Comparison of ENCODE assay signal across 8 cellular contexts in genomic region chr6:31079656-31080261, GRCh38. TPM values are rescaled to one million over a fixed set of nuclear protein-coding genes. Genes with fewer than 3 reads are reported as not detected.
A peak's percentile ranks its signal among the peaks of the same experiment; 100 is the strongest.
DNase-seq lines count a peak whose midpoint lies in the region; ATAC-seq and TF ChIP-seq lines count a peak whose summit lies in the region.

No MANE protein-coding gene starts in this region.

- no peaks in the 10 kb centered on the region for H3K79me2 ChIP-seq in Karpas-422 (ENCODE audit: low read length)

- TF ChIP-seq CTCF in fibroblast of the aortic adventitia (IDR thresholded peaks at IDR 0.05; ENCODE audit: insufficient read depth, low read length) (peak; percentile 89), testis (IDR thresholded peaks at IDR 0.05) (peak; percentile 37 to 77 (median 58))

- peaks cover 22% of the 10 kb centered on the region for H3K4me1 ChIP-seq in Karpas-422 (ENCODE audit: low read length)
- peaks cover 5% of the 10 kb centered on the region for H3K4me1 ChIP-seq in testis

- intact Hi-C loops in testis (cut with DNase I; ENCODE audit: low total_unique reads): no loop called here

- no peak overlapping the region for H3K9ac ChIP-seq in Karpas-422 (ENCODE audit: low read length)

- H3K9me3 ChIP-seq in Karpas-422 (ENCODE audit: low read length): no peaks in the 10 kb centered on the region
- no peaks in the 10 kb centered on the region for H3K9me3 ChIP-seq in testis

- WGBS in testis, 2 donors: 13 to 15% methylated on average over 22 of the region's 22 CpGs

- H3K4me2 ChIP-seq in Karpas-422 (ENCODE audit: low read depth, low read length, poor library complexity, severe bottlenecking): no peak overlapping the region

- H3K9me2 ChIP-seq in Karpas-422 (replicated peaks; ENCODE audit: insufficient read depth, low read length): no peaks in the 10 kb centered on the region

- H3K27ac ChIP-seq in Karpas-422 (ENCODE audit: low read length) (no peak overlapping the region), testis (no peak overlapping the region)

- H3K27me3 ChIP-seq in Karpas-422 (ENCODE audit: low read length): no peaks in the 10 kb centered on the region
- no peaks in the 10 kb centered on the region for H3K27me3 ChIP-seq in testis

- H3K4me3 ChIP-seq in Karpas-422 (ENCODE audit: low read length) (no peak overlapping the region), fibroblast of the aortic adventitia (ENCODE audit: low read depth, low read length) (peak overlapping the region; percentile 13), testis (no peak overlapping the region)

- DNase-seq in COLO668 (lab: John Stamatoyannopoulos, UW; ENCODE audit: unreplicated experiment): peak; percentile 33
- peak; percentile 83 for DNase-seq in Karpas-422
- DNase-seq in SHP77 (lab: John Stamatoyannopoulos, UW): peak; percentile 49 to 69
- DNase-seq in activated T-helper 9 cell treated with anti-CD3 and anti-CD28 coated beads, Interleukin-2, amount 50 U/mL, for 16 hours (ENCODE audit: low read depth): peak; percentile 33
- peak; percentile 75 for DNase-seq in fibroblast of the aortic adventitia (ENCODE audit: low read depth)
- peak; percentile 45 for DNase-seq in occipital lobe (lab: John Stamatoyannopoulos, UW)
- peak; percentile 82 for DNase-seq in testis

- no peak for ATAC-seq in GM19455 (IDR thresholded peaks at IDR 0.05; ENCODE audit: unreplicated experiment)

- no peaks in the 10 kb centered on the region for H3K36me3 ChIP-seq in Karpas-422 (ENCODE audit: insufficient read depth, low read length)
- H3K36me3 ChIP-seq in testis (ENCODE audit: low read depth, missing control alignments): no peaks in the 10 kb centered on the region

- TF ChIP-seq POLR2A in testis (IDR thresholded peaks at IDR 0.05): no peak

- H4K20me1 ChIP-seq in Karpas-422 (ENCODE audit: insufficient read depth, low read depth, low read length): no peaks in the 10 kb centered on the region

- no peak overlapping the region for H2AFZ ChIP-seq in Karpas-422 (ENCODE audit: low read length)

RNA-seq across cellular contexts. Expression of gene C6orf15, which starts 32.6 kb away (rescaled TPM):
- not detected in 2 replicates for total RNA-seq in Karpas-422 (2014; rRNA removed; shearing (Covaris generic); ENCODE audit: low replicate concordance)
- total RNA-seq in fibroblast of the aortic adventitia (ENCODE audit: low replicate concordance): not detected in 2 replicates
- not detected for total RNA-seq in occipital lobe
- not detected for total RNA-seq in testis
- polyA plus RNA-seq in testis (ENCODE audit: insufficient read depth, low read depth, low replicate concordance): not detected

RNA-seq across cellular contexts. Expression of gene PSORS1C1, which starts 34.8 kb away (rescaled TPM):
- total RNA-seq in Karpas-422 (2014; rRNA removed; shearing (Covaris generic); ENCODE audit: low replicate concordance): not detected in 2 replicates
- total RNA-seq in fibroblast of the aortic adventitia (ENCODE audit: low replicate concordance) (1.2 and 7.0 TPM in 2 replicates), occipital lobe (not detected), testis (10 to 100 TPM; 28.0 to 32.7 TPM)
- polyA plus RNA-seq in testis (ENCODE audit: insufficient read depth, low read depth, low replicate concordance): 126 TPM

RNA-seq across cellular contexts. Expression of gene CDSN, which starts 40.5 kb away (rescaled TPM):
- not detected in 2 replicates for total RNA-seq in Karpas-422 (2014; rRNA removed; shearing (Covaris generic); ENCODE audit: low replicate concordance)
- not detected in 2 replicates for total RNA-seq in fibroblast of the aortic adventitia (ENCODE audit: low replicate concordance)
- total RNA-seq in occipital lobe: not detected
- under 1 TPM in 1 of 2 donors, not detected in 1; 0.06 TPM for total RNA-seq in testis
- 0.32 TPM for polyA plus RNA-seq in testis (ENCODE audit: insufficient read depth, low read depth, low replicate concordance)

RNA-seq across cellular contexts. Expression of gene PSORS1C2, which starts 59.1 kb away (rescaled TPM):
- not detected in 2 replicates for total RNA-seq in Karpas-422 (2014; rRNA removed; shearing (Covaris generic); ENCODE audit: low replicate concordance)
- total RNA-seq in fibroblast of the aortic adventitia (ENCODE audit: low replicate concordance) (not detected in 2 replicates), occipital lobe (not detected), testis (not detected)
- not detected for polyA plus RNA-seq in testis (ENCODE audit: insufficient read depth, low read depth, low replicate concordance)

Comparison
In these comparisons a context has a peak if more than half of its experiments do, and no peak if none do; other contexts are left out.
1. DNase-seq: peak in every context shown above with its lines; median percentile 83 in Karpas-422; 82 in testis; 75 in fibroblast of the aortic adventitia; 59 in SHP77; 45 in occipital lobe; 33 in COLO668; 33 in activated T-helper 9 cell treated with anti-CD3 and anti-CD28 coated beads, Interleukin-2, amount 50 U/mL, for 16 hours.